In genomic region chr3:183287301-183287971, GRCh38 we compare ENCODE assay signal across 1 cellular context.
TF ChIP-seq lines count a peak whose summit lies in the region.

No MANE protein-coding gene starts in this region.

TF ChIP-seq in K562, 482 proteins besides CTCF, POLR2A, EP300 and RAD21 (continued from another document and continues in another):
- TF ChIP-seq ZNF518B (CRISPR knock-in tag; IDR thresholded peaks at IDR 0.05) (no peak), ZNF436 (CRISPR knock-in tag; IDR thresholded peaks at IDR 0.05) (no peak), ZNF324 (CRISPR knock-in tag; IDR thresholded peaks at IDR 0.05) (no peak), ZNF232 (CRISPR knock-in tag; IDR thresholded peaks at IDR 0.05) (no peak), CEBPB (tag; IDR thresholded peaks at IDR 0.05) (peak; percentile 98), ETV6 (IDR thresholded peaks at IDR 0.05; ENCODE audit: borderline replicate concordance in 1 of 2, low read depth in 2 of 2, low read length in 1 of 2) (no peak), ETV6 (CRISPR knock-in tag; IDR thresholded peaks at IDR 0.05; ENCODE audit: borderline replicate concordance) (no peak), CHAMP1 (IDR thresholded peaks at IDR 0.05) (no peak), GTF3C2 (IDR thresholded peaks at IDR 0.05; ENCODE audit: borderline replicate concordance, extremely low read depth, insufficient read length) (no peak), ZNF586 (CRISPR knock-in tag; conservative IDR thresholded peaks at IDR 0.05) (no peak), SIX5 (IDR thresholded peaks at IDR 0.05; ENCODE audit: borderline replicate concordance in 1 of 2, insufficient read depth in 1 of 2, low read depth in 1 of 2, low read length in 2 of 2) (no peak), ARID3A (IDR thresholded peaks at IDR 0.05; ENCODE audit: borderline replicate concordance, low read depth, low read length) (no peak), HIVEP1 (CRISPR knock-in tag; IDR thresholded peaks at IDR 0.05) (no peak), GTF2F1 (IDR thresholded peaks at IDR 0.05; ENCODE audit: low read depth, low read length) (no peak), PHF8 (IDR thresholded peaks at IDR 0.05; ENCODE audit: borderline replicate concordance, low read length) (peak; percentile 19; the same call in 1 of the 2 replicates), BCL6 (CRISPR knock-in tag; IDR thresholded peaks at IDR 0.05) (no peak), NFXL1 (CRISPR knock-in tag; IDR thresholded peaks at IDR 0.05) (no peak), POU5F1 (IDR thresholded peaks at IDR 0.05; ENCODE audit: borderline replicate concordance, low read depth, low read length, partially characterized antibody) (no peak), MYBL2 (IDR thresholded peaks at IDR 0.05; ENCODE audit: low read depth) (no peak), MYBL2 (CRISPR knock-in tag; IDR thresholded peaks at IDR 0.05; ENCODE audit: borderline replicate concordance) (no peak), ZNF143 (CRISPR knock-in tag; IDR thresholded peaks at IDR 0.05) (no peak), PHF20 (IDR thresholded peaks at IDR 0.05; ENCODE audit: partially characterized antibody) (no peak), CREB5 (CRISPR knock-in tag; IDR thresholded peaks at IDR 0.05) (no peak), ZNF184 (CRISPR knock-in tag; IDR thresholded peaks at IDR 0.05) (no peak), NR4A1 (CRISPR knock-in tag; IDR thresholded peaks at IDR 0.05) (no peak), NR4A1 (tag; IDR thresholded peaks at IDR 0.05) (peak; percentile 84), RBBP5 (IDR thresholded peaks at IDR 0.05; ENCODE audit: borderline replicate concordance, insufficient read depth, low read length, poor library complexity, severe bottlenecking) (no peak), SP2 (IDR thresholded peaks at IDR 0.05; ENCODE audit: extremely low read depth, low read depth, low read length, poor library complexity, severe bottlenecking) (no peak), ZSCAN29 (IDR thresholded peaks at IDR 0.05) (no peak), SIRT6 (IDR thresholded peaks at IDR 0.05; ENCODE audit: low read depth, low read length) (no peak), MEIS2 (IDR thresholded peaks at IDR 0.05; ENCODE audit: partially characterized antibody) (peak; percentile 76), PATZ1 (CRISPR knock-in tag; IDR thresholded peaks at IDR 0.05; ENCODE audit: borderline replicate concordance) (no peak), ILK (tag; IDR thresholded peaks at IDR 0.05; ENCODE audit: borderline replicate concordance, low read depth) (no peak), ARID1B (IDR thresholded peaks at IDR 0.05) (peak; percentile 55), TEAD4 (IDR thresholded peaks at IDR 0.05; ENCODE audit: low read length) (no peak), TEAD4 (CRISPR knock-in tag; IDR thresholded peaks at IDR 0.05; ENCODE audit: borderline replicate concordance) (no peak), ZNF583 (CRISPR knock-in tag; IDR thresholded peaks at IDR 0.05) (peak; percentile 24; the same call in 1 of the 2 replicates), FOSL1 (tag; conservative IDR thresholded peaks at IDR 0.05) (peak; percentile 75; the same call in 1 of the 2 replicates), AFF4 (CRISPR knock-in tag; IDR thresholded peaks at IDR 0.05) (no peak; the same call in 1 of the 2 replicates), CBFA2T3 (IDR thresholded peaks at IDR 0.05) (no peak), PTRF (tag; IDR thresholded peaks at IDR 0.05) (peak; percentile 77), IRF1 (CRISPR knock-in tag; IDR thresholded peaks at IDR 0.05; ENCODE audit: borderline replicate concordance) (no peak), ZNF384 (IDR thresholded peaks at IDR 0.05; ENCODE audit: low read depth, low read length) (no peak), TCF15 (CRISPR knock-in tag; IDR thresholded peaks at IDR 0.05) (no peak), ETV1 (tag; conservative IDR thresholded peaks at IDR 0.05; ENCODE audit: low read depth) (peak; percentile 29; the same call in 1 of the 2 replicates), ZNF41 (CRISPR knock-in tag; conservative IDR thresholded peaks at IDR 0.05) (peak; percentile 75; the same call in 1 of the 2 replicates), KHSRP (IDR thresholded peaks at IDR 0.05) (no peak)
